In the genomic region with DNA sequence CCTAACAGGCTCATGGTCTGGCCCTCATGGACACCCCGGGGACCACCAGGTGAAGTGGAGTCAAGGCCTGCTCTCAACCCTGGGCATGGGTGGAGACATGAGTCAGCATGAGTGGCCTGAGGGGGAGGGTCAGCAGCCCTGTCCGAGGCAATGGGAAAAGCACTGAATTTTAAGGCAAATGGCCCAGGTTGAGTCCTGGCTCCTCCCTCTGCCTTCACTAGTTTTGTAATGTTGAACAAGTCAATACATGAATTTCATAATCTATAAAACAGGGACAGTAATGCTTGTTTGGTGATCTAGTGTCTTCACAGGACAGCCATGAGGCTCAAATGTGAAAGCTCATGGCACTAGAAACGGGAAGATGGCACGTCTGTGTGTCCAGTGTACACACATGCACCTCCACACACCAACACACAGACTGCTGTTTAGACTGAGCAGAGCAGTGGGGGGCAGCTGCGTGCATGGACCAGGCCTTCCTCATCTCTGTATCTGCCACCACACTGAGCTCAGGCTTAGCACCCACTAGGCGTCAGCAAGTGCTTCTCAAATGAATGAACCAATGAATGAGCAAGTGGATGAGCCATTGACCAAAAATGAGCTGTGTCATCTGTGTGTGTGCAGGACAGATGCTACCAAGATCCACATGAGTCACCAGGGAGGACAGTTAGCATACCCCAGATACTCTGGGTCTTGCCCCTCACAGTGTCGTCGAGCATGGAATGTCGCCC, we compare ENCODE assay signal across 10 cellular contexts.
A peak's percentile ranks its signal among the peaks of the same experiment; 100 is the strongest.
DNase-seq lines count a peak whose midpoint lies in the region; ATAC-seq and TF ChIP-seq lines count a peak whose summit lies in the region.
"Had no signal": no experiment of that assay in that cellular context is flagged by ENCODE, and none has a peak within 500 bp of the region (broad histone marks: within the 10 kb centered on the region; RNA-seq: fewer than 3 reads in every experiment).

No MANE protein-coding gene starts in this region.

- no peaks in the 10 kb centered on the region for H3K36me3 ChIP-seq in Panc1 (ENCODE audit: control insufficient read depth, insufficient read depth, low read length)
- H3K36me3 ChIP-seq in effector memory CD4-positive, alpha-beta T cell (ENCODE audit: control insufficient read depth, insufficient read depth, low read length) = no peaks in the 10 kb centered on the region

- H3K9me3 ChIP-seq in Panc1 (ENCODE audit: control insufficient read depth, insufficient read depth, low read depth, low read length) = no peaks in the 10 kb centered on the region
- H3K9me3 ChIP-seq in effector memory CD4-positive, alpha-beta T cell (ENCODE audit: control insufficient read depth, low read length) = no peaks in the 10 kb centered on the region

- DNase-seq in EH (ENCODE audit: low read depth) (peak; percentile 98), Panc1 (ENCODE audit: low read depth, low spot score) (peak; percentile 57), epithelial cell of esophagus (ENCODE audit: low read depth) (peak; percentile 94), osteocyte (ENCODE audit: extremely low spot score, unreplicated experiment) (no peak), NCI-H748 (lab: John Stamatoyannopoulos, UW; ENCODE audit: unreplicated experiment) (no peak), GM13977 (ENCODE audit: low spot score) (no peak)
- no peak for DNase-seq in effector memory CD4-positive, alpha-beta T cell
- DNase-seq: NCI-H2171 had no signal

- in situ Hi-C loops in Panc1 (cut with HindIII; ENCODE audit: low pct_unique_long_range_greater_than_20kb, low sequenced_read_pairs) = no loop called here
- in situ Hi-C loops in GM13977 (cut with MboI; ENCODE audit: low pct_unique_long_range_greater_than_20kb, low sequenced_read_pairs, unreplicated experiment) = no loop called here

- H3K9me3 Mint-ChIP-seq in osteocyte (ENCODE audit: unreplicated experiment) = no peaks in the 10 kb centered on the region
- H3K9me3 Mint-ChIP-seq: activated T-helper 1 cell treated with anti-CD3 and anti-CD28 coated beads, Interleukin-12 subunit alpha, Interleukin-12 subunit beta, Interleukin-2, Interleukin-4 antibody, amounts not matched to agents 30 ng/mL and 10 ng/mL and 1 ng/mL, durations not matched to agents 14 hours and 24 hours and 36 hours had no signal

- H3K4me1 ChIP-seq in Panc1 (ENCODE audit: control insufficient read depth, insufficient read depth, low read length) = no peaks in the 10 kb centered on the region
- no peaks in the 10 kb centered on the region for H3K4me1 ChIP-seq in effector memory CD4-positive, alpha-beta T cell (ENCODE audit: control insufficient read depth, insufficient read depth, low read length, poor library complexity, severe bottlenecking)

- BruUV-seq in Panc1 (replicated peaks; lab: Mats Ljungman, UMichigan) = no TSS peak

- ATAC-seq in Panc1 = peak; percentile 29
- ATAC-seq in GM21825 (IDR thresholded peaks at IDR 0.05; ENCODE audit: unreplicated experiment) = no peak

- H3K27ac ChIP-seq in Panc1 (ENCODE audit: low read length) = no peak overlapping the region
- H3K27ac ChIP-seq in effector memory CD4-positive, alpha-beta T cell (ENCODE audit: insufficient read depth, low read length, poor library complexity, severe bottlenecking) = no peak overlapping the region

- H3K27me3 ChIP-seq in Panc1 (ENCODE audit: control insufficient read depth, insufficient read depth, low read length) = no peaks in the 10 kb centered on the region
- H3K27me3 ChIP-seq in effector memory CD4-positive, alpha-beta T cell (replicated peaks; ENCODE audit: control insufficient read depth, insufficient read depth, low read length, poor library complexity, severe bottlenecking) = no peaks in the 10 kb centered on the region

- CTCF ChIA-PET in Panc1 (lab: Charles Lee) = interaction anchor here (0.5 to 1.4 kb wide), 3 partner anchors 9 to 89 kb away, joined by 3 to 5 read pairs (median 5); no protein-coding TSS in a partner anchor

- peak overlapping the region; percentile 28 for H3K27ac Mint-ChIP-seq in osteocyte (ENCODE audit: unreplicated experiment)

- no peaks in the 10 kb centered on the region for H3K36me3 Mint-ChIP-seq in osteocyte (ENCODE audit: unreplicated experiment)

- H3K27me3 Mint-ChIP-seq in osteocyte (ENCODE audit: unreplicated experiment) = no peaks in the 10 kb centered on the region

- POLR2A ChIA-PET in Panc1 (lab: Charles Lee) = no interaction called here

- H3K4me3 Mint-ChIP-seq in osteocyte (ENCODE audit: unreplicated experiment) = no peak overlapping the region
- H3K4me3 Mint-ChIP-seq: activated T-helper 1 cell treated with anti-CD3 and anti-CD28 coated beads, Interleukin-12 subunit alpha, Interleukin-12 subunit beta, Interleukin-2, Interleukin-4 antibody, amounts not matched to agents 30 ng/mL and 10 ng/mL and 1 ng/mL, durations not matched to agents 14 hours and 24 hours and 36 hours had no signal

- H3K4me1 Mint-ChIP-seq in osteocyte (ENCODE audit: unreplicated experiment) = peaks cover 27% of the 10 kb centered on the region

- TF ChIP-seq CTCF in Panc1 (IDR thresholded peaks at IDR 0.05) (no peak), epithelial cell of esophagus (IDR thresholded peaks at IDR 0.05; ENCODE audit: insufficient read depth, low read depth, low read length, missing control alignments) (peak; percentile 39), osteocyte (IDR thresholded peaks at IDR 0.05) (no peak), GM13977 (IDR thresholded peaks at IDR 0.05; ENCODE audit: extremely low read depth, insufficient read depth, missing control alignments) (no peak)

- intact Hi-C loops in Panc1 (cut with micrococcal nuclease; ENCODE audit: unreplicated experiment) = no loop called here

- H3K4me3 ChIP-seq in Panc1 (ENCODE audit: low read depth in 2 of 2, low read length in 2 of 2) (no peak overlapping the region), epithelial cell of esophagus (ENCODE audit: low read length) (no peak overlapping the region)
- no peak overlapping the region for H3K4me3 ChIP-seq in effector memory CD4-positive, alpha-beta T cell (ENCODE audit: insufficient read depth, low read depth, low read length, poor library complexity, severe bottlenecking)

Comparison
In these comparisons a context has a peak if more than half of its experiments do, and no peak if none do; other contexts are left out.
1. DNase-seq: peak in EH (single experiment), Panc1 (single experiment) and epithelial cell of esophagus (single experiment); none in osteocyte (single experiment), NCI-H748 (single experiment), effector memory CD4-positive, alpha-beta T cell (0 of 3) and GM13977 (single experiment).